Comparison of ENCODE assay signal across 2 cellular contexts in the genomic region with DNA sequence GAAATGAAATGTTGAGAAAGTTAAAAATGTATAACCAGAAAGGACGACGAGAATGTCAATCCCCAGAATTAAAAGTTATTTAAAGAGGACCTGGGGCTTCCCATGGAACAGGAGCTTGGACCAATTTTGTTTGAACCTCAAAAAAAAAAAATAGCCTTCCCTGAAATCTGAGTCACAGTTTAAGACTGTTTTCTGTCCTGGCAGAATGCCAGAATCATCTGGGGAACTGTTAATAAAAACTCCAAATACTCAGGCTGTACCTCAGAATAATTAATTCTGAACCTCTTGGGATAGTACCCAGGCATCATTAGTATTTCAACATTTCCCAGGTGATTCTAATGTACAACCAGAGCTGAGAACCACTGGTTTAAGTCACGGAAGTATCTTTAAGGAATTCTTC.
TF ChIP-seq lines count a peak whose summit lies in the region.

No MANE protein-coding gene starts in this region.

TF ChIP-seq in Ishikawa, 13 proteins besides CTCF, POLR2A, EP300 and RAD21 (continued from another document):
- TF ChIP-seq, protein P1, sequence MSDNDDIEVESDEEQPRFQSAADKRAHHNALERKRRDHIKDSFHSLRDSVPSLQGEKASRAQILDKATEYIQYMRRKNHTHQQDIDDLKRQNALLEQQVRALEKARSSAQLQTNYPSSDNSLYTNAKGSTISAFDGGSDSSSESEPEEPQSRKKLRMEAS (IDR thresholded peaks at IDR 0.05): no peak
- TF ChIP-seq, protein P2, sequence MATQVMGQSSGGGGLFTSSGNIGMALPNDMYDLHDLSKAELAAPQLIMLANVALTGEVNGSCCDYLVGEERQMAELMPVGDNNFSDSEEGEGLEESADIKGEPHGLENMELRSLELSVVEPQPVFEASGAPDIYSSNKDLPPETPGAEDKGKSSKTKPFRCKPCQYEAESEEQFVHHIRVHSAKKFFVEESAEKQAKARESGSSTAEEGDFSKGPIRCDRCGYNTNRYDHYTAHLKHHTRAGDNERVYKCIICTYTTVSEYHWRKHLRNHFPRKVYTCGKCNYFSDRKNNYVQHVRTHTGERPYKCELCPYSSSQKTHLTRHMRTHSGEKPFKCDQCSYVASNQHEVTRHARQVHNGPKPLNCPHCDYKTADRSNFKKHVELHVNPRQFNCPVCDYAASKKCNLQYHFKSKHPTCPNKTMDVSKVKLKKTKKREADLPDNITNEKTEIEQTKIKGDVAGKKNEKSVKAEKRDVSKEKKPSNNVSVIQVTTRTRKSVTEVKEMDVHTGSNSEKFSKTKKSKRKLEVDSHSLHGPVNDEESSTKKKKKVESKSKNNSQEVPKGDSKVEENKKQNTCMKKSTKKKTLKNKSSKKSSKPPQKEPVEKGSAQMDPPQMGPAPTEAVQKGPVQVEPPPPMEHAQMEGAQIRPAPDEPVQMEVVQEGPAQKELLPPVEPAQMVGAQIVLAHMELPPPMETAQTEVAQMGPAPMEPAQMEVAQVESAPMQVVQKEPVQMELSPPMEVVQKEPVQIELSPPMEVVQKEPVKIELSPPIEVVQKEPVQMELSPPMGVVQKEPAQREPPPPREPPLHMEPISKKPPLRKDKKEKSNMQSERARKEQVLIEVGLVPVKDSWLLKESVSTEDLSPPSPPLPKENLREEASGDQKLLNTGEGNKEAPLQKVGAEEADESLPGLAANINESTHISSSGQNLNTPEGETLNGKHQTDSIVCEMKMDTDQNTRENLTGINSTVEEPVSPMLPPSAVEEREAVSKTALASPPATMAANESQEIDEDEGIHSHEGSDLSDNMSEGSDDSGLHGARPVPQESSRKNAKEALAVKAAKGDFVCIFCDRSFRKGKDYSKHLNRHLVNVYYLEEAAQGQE (IDR thresholded peaks at IDR 0.05; ENCODE audit: low read depth): no peak
- no peak for TF ChIP-seq CREB1 (IDR thresholded peaks at IDR 0.05; ENCODE audit: low read depth)
TF ChIP-seq in Ishikawa: peak in this region for 1.

TF ChIP-seq in SK-N-SH, 30 proteins besides CTCF, POLR2A, EP300 and RAD21:
- TF ChIP-seq FOSL2 (IDR thresholded peaks at IDR 0.05; ENCODE audit: borderline replicate concordance, low read depth) (peak; percentile 54; the same call in 1 of the 2 replicates), NFIC (IDR thresholded peaks at IDR 0.05; ENCODE audit: borderline replicate concordance) (peak; percentile 80), JUND (IDR thresholded peaks at IDR 0.05) (peak; percentile 25; the same call in 1 of the 2 replicates), TCF12 (IDR thresholded peaks at IDR 0.05) (peak; percentile 55), FOXM1 (IDR thresholded peaks at IDR 0.05; ENCODE audit: low read depth) (no peak)
